In the genomic region with DNA sequence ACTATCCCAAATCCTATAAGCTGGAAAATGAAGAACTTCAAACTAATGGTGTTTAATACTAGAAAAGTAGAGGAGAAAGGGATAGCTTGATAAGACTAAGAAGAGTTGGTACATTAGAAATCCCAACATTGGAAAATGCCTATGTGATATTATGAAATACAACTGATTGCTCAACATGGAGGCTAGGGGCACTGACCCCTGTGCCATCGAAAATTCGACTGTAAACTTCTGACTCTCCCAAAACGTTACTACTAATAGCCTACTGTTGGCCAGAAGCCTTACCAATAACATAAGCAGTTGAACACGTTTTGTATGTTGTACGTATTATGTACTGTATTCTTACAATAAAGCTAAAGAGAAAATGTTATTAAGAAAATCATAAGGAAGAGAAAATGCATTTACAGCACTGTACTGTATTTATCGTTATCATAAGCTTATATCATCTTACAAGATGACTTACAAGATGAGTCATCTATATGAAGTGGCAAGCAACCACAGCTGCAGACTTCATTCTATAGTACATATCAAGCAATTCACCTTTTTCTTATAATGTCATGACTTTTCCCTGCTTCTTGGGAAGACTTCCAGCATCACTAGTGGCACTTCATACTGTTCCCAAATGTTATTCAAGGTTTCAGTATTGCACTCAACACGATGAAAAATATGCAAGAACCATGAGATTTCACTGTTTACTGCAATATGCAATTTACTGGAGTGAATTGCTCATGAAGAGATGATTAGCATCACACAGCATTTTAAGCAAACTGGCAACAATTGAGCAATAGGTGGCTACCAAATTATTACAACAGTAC, we compare ENCODE assay signal across 3 cellular contexts.
A peak's percentile ranks its signal among the peaks of the same experiment; 100 is the strongest.
TF ChIP-seq lines count a peak whose summit lies in the region.

No MANE protein-coding gene starts in this region.

TF ChIP-seq in IMR-90, 13 proteins besides CTCF, POLR2A, EP300 and RAD21:
- TF ChIP-seq FOS (IDR thresholded peaks at IDR 0.05; ENCODE audit: low read depth, low read length) (peak; percentile 72; the same call in 1 of the 2 replicates), CEBPB (IDR thresholded peaks at IDR 0.05; ENCODE audit: low read depth, low read length) (peak; percentile 86), CHD1 (IDR thresholded peaks at IDR 0.05; ENCODE audit: low read depth, low read length) (no peak)

TF ChIP-seq in GM12878, 131 proteins besides CTCF, POLR2A, EP300 and RAD21 (continues in another document):
- no peak for TF ChIP-seq FOS (IDR thresholded peaks at IDR 0.05; ENCODE audit: borderline replicate concordance, extremely low read depth, insufficient read length)
- no peak for TF ChIP-seq KAT2A (conservative IDR thresholded peaks at IDR 0.05; ENCODE audit: control insufficient read depth, low read depth, low read length)
- TF ChIP-seq, protein P1, sequence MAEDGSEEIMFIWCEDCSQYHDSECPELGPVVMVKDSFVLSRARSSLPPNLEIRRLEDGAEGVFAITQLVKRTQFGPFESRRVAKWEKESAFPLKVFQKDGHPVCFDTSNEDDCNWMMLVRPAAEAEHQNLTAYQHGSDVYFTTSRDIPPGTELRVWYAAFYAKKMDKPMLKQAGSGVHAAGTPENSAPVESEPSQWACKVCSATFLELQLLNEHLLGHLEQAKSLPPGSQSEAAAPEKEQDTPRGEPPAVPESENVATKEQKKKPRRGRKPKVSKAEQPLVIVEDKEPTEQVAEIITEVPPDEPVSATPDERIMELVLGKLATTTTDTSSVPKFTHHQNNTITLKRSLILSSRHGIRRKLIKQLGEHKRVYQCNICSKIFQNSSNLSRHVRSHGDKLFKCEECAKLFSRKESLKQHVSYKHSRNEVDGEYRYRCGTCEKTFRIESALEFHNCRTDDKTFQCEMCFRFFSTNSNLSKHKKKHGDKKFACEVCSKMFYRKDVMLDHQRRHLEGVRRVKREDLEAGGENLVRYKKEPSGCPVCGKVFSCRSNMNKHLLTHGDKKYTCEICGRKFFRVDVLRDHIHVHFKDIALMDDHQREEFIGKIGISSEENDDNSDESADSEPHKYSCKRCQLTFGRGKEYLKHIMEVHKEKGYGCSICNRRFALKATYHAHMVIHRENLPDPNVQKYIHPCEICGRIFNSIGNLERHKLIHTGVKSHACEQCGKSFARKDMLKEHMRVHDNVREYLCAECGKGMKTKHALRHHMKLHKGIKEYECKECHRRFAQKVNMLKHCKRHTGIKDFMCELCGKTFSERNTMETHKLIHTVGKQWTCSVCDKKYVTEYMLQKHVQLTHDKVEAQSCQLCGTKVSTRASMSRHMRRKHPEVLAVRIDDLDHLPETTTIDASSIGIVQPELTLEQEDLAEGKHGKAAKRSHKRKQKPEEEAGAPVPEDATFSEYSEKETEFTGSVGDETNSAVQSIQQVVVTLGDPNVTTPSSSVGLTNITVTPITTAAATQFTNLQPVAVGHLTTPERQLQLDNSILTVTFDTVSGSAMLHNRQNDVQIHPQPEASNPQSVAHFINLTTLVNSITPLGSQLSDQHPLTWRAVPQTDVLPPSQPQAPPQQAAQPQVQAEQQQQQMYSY (CRISPR knock-in tag; IDR thresholded peaks at IDR 0.05): no peak
- no peak for TF ChIP-seq STAT1 (conservative IDR thresholded peaks at IDR 0.05)
- no peak for TF ChIP-seq SRF (IDR thresholded peaks at IDR 0.05; ENCODE audit: low read depth in 2 of 2, low read length in 2 of 2)
- TF ChIP-seq, protein P2, sequence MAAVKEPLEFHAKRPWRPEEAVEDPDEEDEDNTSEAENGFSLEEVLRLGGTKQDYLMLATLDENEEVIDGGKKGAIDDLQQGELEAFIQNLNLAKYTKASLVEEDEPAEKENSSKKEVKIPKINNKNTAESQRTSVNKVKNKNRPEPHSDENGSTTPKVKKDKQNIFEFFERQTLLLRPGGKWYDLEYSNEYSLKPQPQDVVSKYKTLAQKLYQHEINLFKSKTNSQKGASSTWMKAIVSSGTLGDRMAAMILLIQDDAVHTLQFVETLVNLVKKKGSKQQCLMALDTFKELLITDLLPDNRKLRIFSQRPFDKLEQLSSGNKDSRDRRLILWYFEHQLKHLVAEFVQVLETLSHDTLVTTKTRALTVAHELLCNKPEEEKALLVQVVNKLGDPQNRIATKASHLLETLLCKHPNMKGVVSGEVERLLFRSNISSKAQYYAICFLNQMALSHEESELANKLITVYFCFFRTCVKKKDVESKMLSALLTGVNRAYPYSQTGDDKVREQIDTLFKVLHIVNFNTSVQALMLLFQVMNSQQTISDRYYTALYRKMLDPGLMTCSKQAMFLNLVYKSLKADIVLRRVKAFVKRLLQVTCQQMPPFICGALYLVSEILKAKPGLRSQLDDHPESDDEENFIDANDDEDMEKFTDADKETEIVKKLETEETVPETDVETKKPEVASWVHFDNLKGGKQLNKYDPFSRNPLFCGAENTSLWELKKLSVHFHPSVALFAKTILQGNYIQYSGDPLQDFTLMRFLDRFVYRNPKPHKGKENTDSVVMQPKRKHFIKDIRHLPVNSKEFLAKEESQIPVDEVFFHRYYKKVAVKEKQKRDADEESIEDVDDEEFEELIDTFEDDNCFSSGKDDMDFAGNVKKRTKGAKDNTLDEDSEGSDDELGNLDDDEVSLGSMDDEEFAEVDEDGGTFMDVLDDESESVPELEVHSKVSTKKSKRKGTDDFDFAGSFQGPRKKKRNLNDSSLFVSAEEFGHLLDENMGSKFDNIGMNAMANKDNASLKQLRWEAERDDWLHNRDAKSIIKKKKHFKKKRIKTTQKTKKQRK (IDR thresholded peaks at IDR 0.05; ENCODE audit: low read depth, low read length): no peak
- TF ChIP-seq, protein P3, sequence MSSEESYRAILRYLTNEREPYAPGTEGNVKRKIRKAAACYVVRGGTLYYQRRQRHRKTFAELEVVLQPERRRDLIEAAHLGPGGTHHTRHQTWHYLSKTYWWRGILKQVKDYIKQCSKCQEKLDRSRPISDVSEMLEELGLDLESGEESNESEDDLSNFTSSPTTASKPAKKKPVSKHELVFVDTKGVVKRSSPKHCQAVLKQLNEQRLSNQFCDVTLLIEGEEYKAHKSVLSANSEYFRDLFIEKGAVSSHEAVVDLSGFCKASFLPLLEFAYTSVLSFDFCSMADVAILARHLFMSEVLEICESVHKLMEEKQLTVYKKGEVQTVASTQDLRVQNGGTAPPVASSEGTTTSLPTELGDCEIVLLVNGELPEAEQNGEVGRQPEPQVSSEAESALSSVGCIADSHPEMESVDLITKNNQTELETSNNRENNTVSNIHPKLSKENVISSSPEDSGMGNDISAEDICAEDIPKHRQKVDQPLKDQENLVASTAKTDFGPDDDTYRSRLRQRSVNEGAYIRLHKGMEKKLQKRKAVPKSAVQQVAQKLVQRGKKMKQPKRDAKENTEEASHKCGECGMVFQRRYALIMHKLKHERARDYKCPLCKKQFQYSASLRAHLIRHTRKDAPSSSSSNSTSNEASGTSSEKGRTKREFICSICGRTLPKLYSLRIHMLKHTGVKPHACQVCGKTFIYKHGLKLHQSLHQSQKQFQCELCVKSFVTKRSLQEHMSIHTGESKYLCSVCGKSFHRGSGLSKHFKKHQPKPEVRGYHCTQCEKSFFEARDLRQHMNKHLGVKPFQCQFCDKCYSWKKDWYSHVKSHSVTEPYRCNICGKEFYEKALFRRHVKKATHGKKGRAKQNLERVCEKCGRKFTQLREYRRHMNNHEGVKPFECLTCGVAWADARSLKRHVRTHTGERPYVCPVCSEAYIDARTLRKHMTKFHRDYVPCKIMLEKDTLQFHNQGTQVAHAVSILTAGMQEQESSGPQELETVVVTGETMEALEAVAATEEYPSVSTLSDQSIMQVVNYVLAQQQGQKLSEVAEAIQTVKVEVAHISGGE (CRISPR knock-in tag; IDR thresholded peaks at IDR 0.05): no peak
- no peak for TF ChIP-seq KDM1A (IDR thresholded peaks at IDR 0.05; ENCODE audit: borderline replicate concordance)

TF ChIP-seq in HepG2, 621 proteins besides CTCF, POLR2A, EP300 and RAD21:
- TF ChIP-seq CEBPB (IDR thresholded peaks at IDR 0.05; ENCODE audit: borderline replicate concordance, low read depth, low read length) (peak; percentile 28; the same call in 1 of the 2 replicates), POLR2AphosphoS2 (IDR thresholded peaks at IDR 0.05; ENCODE audit: low read depth, low read length) (no peak)
TF ChIP-seq in HepG2: peak in this region for 1.
